18 cellular contexts compared by ENCODE assay signal in the genomic region with DNA sequence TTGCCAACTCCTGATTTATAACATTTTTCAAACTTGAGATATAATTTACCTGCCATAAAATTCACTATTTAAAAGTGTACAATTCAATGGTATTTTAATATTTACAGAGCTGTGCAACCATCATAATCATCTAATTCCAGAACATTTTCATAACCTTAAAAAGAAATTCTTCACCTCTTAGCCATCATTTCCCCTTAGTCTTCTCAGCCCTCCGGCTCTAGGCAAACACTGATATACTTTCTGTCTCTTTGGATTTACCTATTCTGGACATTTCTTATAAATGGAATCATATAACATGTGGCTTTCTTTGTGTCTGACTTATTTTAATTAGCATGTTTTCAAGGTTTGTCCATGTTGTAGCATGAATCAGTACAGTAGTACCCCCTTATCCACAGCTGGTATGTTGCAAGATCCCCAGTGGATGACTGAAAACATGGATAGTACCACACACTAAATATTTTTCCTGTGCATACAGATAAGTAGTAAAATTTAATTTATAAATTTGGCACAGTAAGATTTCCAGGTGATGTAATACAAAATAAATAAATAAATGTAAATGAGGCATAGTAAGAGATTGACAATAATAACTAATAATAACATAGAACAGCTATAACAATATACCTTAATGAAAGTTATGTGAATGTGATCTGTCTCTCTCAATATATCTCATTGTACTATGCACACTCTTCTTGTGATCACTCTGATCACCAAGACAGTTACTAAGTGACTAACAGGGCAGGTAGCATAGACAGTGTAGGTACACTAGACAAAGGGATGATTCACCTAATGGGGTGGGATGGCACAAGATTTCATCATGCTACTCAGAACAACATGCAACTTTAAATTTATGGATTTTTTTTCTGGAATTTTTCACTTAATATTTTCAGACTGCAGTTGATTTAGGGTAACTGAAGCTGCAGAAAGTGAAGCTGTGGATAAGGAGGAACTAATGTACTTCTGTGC.
DNase-seq lines count a peak whose midpoint lies in the region; ATAC-seq and TF ChIP-seq lines count a peak whose summit lies in the region.
"Had no signal": no experiment of that assay in that cellular context is flagged by ENCODE, and none has a peak within 500 bp of the region (broad histone marks: within the 10 kb centered on the region; RNA-seq: fewer than 3 reads in every experiment).

No MANE protein-coding gene starts in this region.

- in situ Hi-C loops in Panc1 (cut with HindIII; ENCODE audit: low pct_unique_long_range_greater_than_20kb, low sequenced_read_pairs) = no loop called here

- ATAC-seq in Panc1 (no peak), esophagus mucosa (peak; percentile 86), natural killer cell (no peak)
- ATAC-seq in stimulated activated naive CD8-positive, alpha-beta T cell treated with anti-CD3 and anti-CD28 coated beads, Interleukin-15, Interleukin-2, amounts not matched to agents 100 U/mL and 50 U/mL, for 24 hours = peak; percentile 66
- ATAC-seq: effector memory CD8-positive, alpha-beta T cell had no signal

- TF ChIP-seq CTCF in Panc1 (IDR thresholded peaks at IDR 0.05) (no peak), natural killer cell (IDR thresholded peaks at IDR 0.05) (no peak)

- H3K27ac Mint-ChIP-seq in activated naive CD4-positive, alpha-beta T cell treated with anti-CD3 and anti-CD28 coated beads for 36 hours = peak overlapping the region; percentile 62
- H3K27ac Mint-ChIP-seq in activated naive CD4-positive, alpha-beta T cell treated with anti-CD3 and anti-CD28 coated beads, Interleukin-2, amount 10 ng/mL, durations not matched to agents 7 days and 5 days = no peak overlapping the region
- no peak overlapping the region for H3K27ac Mint-ChIP-seq in natural killer cell
- H3K27ac Mint-ChIP-seq: activated CD4-positive, alpha-beta T cell treated with anti-CD3 and anti-CD28 coated beads, Interleukin-2, amount 10 ng/mL, durations not matched to agents 24 days and 14 days; effector memory CD8-positive, alpha-beta T cell; T-helper 1 cell treated with Interleukin-12 subunit alpha and Interleukin-12 subunit beta and Interleukin-4 antibody, amounts not matched to agents 30 μg/mL and 1 μg/mL, for 36 hours had no signal

- BruUV-seq in Panc1 (replicated peaks; lab: Mats Ljungman, UMichigan) = no TSS peak

- no peaks in the 10 kb centered on the region for H3K9me3 ChIP-seq in Panc1 (ENCODE audit: control insufficient read depth, insufficient read depth, low read depth, low read length)
- H3K9me3 ChIP-seq: HAP-1 had no signal

- POLR2A ChIA-PET in Panc1 (lab: Charles Lee) = interaction anchor here (0.5 kb wide), 1 partner anchor 42 kb away, joined by 5 read pairs; no protein-coding TSS in a partner anchor

- no peak for DNase-seq in activated naive CD4-positive, alpha-beta T cell treated with anti-CD3 and anti-CD28 coated beads for 36 hours
- DNase-seq in activated naive CD4-positive, alpha-beta T cell treated with anti-CD3 and anti-CD28 coated beads, Interleukin-2, amount 10 ng/mL, durations not matched to agents 7 days and 5 days = no peak
- DNase-seq in Panc1 (ENCODE audit: low read depth, low spot score) = peak; percentile 12
- DNase-seq in stimulated activated naive CD8-positive, alpha-beta T cell treated with anti-CD3 and anti-CD28 coated beads, Interleukin-15, Interleukin-2, amounts not matched to agents 100 U/mL and 50 U/mL, for 24 hours = no peak
- no peak for DNase-seq in NCI-H1417 treated with DMSO at 0.1 percent for 48 hours (lab: John Stamatoyannopoulos, UW)
- no peak for DNase-seq in natural killer cell
- no peak for DNase-seq in HUDEP-2 (lab: John Stamatoyannopoulos, UW; ENCODE audit: unreplicated experiment in 76 of 76)
- DNase-seq: activated CD4-positive, alpha-beta T cell treated with anti-CD3 and anti-CD28 coated beads, Interleukin-2, amount 10 ng/mL, durations not matched to agents 24 days and 14 days; activated effector memory CD4-positive, alpha-beta T cell treated with Interleukin-2 at 50 U/mL for 16 hours; brain microvascular endothelial cell; effector memory CD8-positive, alpha-beta T cell; NCI-H1436 treated with DMSO at 0.1 percent for 48 hours; NCI-H524 had no signal

- intact Hi-C loops in activated naive CD4-positive, alpha-beta T cell treated with anti-CD3 and anti-CD28 coated beads for 36 hours (cut with micrococcal nuclease) = no loop called here
- intact Hi-C loops in Panc1 (cut with micrococcal nuclease; ENCODE audit: unreplicated experiment) (no loop called here), natural killer cell (cut with micrococcal nuclease) (no loop called here)

- no peaks in the 10 kb centered on the region for H3K27me3 Mint-ChIP-seq in activated naive CD4-positive, alpha-beta T cell treated with anti-CD3 and anti-CD28 coated beads for 36 hours (ENCODE audit: low read depth)
- no peaks in the 10 kb centered on the region for H3K27me3 Mint-ChIP-seq in activated naive CD4-positive, alpha-beta T cell treated with anti-CD3 and anti-CD28 coated beads, Interleukin-2, amount 10 ng/mL, durations not matched to agents 7 days and 5 days
- peaks cover 0 to 6% of the 10 kb centered on the region in 2 donors for H3K27me3 Mint-ChIP-seq in natural killer cell (ENCODE audit: low read depth in 2 of 2)
- H3K27me3 Mint-ChIP-seq: activated CD4-positive, alpha-beta T cell treated with anti-CD3 and anti-CD28 coated beads, Interleukin-2, amount 10 ng/mL, durations not matched to agents 24 days and 14 days; effector memory CD8-positive, alpha-beta T cell had no signal

- H3K36me3 ChIP-seq in Panc1 (ENCODE audit: control insufficient read depth, insufficient read depth, low read length) = peaks cover 36% of the 10 kb centered on the region

- no peaks in the 10 kb centered on the region for H3K4me1 ChIP-seq in Panc1 (ENCODE audit: control insufficient read depth, insufficient read depth, low read length)
- H3K4me1 ChIP-seq: HAP-1 had no signal

- no peaks in the 10 kb centered on the region for H3K27me3 ChIP-seq in Panc1 (ENCODE audit: control insufficient read depth, insufficient read depth, low read length)
- H3K27me3 ChIP-seq: brain microvascular endothelial cell had no signal

- H3K4me3 ChIP-seq in Panc1 (ENCODE audit: low read depth in 2 of 2, low read length in 2 of 2) = no peak overlapping the region
- H3K4me3 ChIP-seq: HAP-1, skin epidermis had no signal

- peaks cover 4% of the 10 kb centered on the region for H3K4me1 Mint-ChIP-seq in activated naive CD4-positive, alpha-beta T cell treated with anti-CD3 and anti-CD28 coated beads for 36 hours (ENCODE audit: low read depth)
- H3K4me1 Mint-ChIP-seq in activated naive CD4-positive, alpha-beta T cell treated with anti-CD3 and anti-CD28 coated beads, Interleukin-2, amount 10 ng/mL, durations not matched to agents 7 days and 5 days = no peaks in the 10 kb centered on the region
- no peaks in the 10 kb centered on the region for H3K4me1 Mint-ChIP-seq in natural killer cell
- H3K4me1 Mint-ChIP-seq: activated CD4-positive, alpha-beta T cell treated with anti-CD3 and anti-CD28 coated beads, Interleukin-2, amount 10 ng/mL, durations not matched to agents 24 days and 14 days had no signal

- H3K9me3 Mint-ChIP-seq in activated naive CD4-positive, alpha-beta T cell treated with anti-CD3 and anti-CD28 coated beads for 36 hours = no peaks in the 10 kb centered on the region
- no peaks in the 10 kb centered on the region for H3K9me3 Mint-ChIP-seq in activated naive CD4-positive, alpha-beta T cell treated with anti-CD3 and anti-CD28 coated beads, Interleukin-2, amount 10 ng/mL, durations not matched to agents 7 days and 5 days
- H3K9me3 Mint-ChIP-seq in natural killer cell = no peaks in the 10 kb centered on the region
- H3K9me3 Mint-ChIP-seq: activated CD4-positive, alpha-beta T cell treated with anti-CD3 and anti-CD28 coated beads, Interleukin-2, amount 10 ng/mL, durations not matched to agents 24 days and 14 days; effector memory CD8-positive, alpha-beta T cell; T-helper 1 cell treated with Interleukin-12 subunit alpha and Interleukin-12 subunit beta and Interleukin-4 antibody, amounts not matched to agents 30 μg/mL and 1 μg/mL, for 36 hours had no signal

- no peak overlapping the region for H3K4me3 Mint-ChIP-seq in activated naive CD4-positive, alpha-beta T cell treated with anti-CD3 and anti-CD28 coated beads for 36 hours
- no peak overlapping the region for H3K4me3 Mint-ChIP-seq in activated naive CD4-positive, alpha-beta T cell treated with anti-CD3 and anti-CD28 coated beads, Interleukin-2, amount 10 ng/mL, durations not matched to agents 7 days and 5 days
- H3K4me3 Mint-ChIP-seq in natural killer cell = no peak overlapping the region
- H3K4me3 Mint-ChIP-seq: activated CD4-positive, alpha-beta T cell treated with anti-CD3 and anti-CD28 coated beads, Interleukin-2, amount 10 ng/mL, durations not matched to agents 24 days and 14 days; effector memory CD8-positive, alpha-beta T cell; T-helper 1 cell treated with Interleukin-12 subunit alpha and Interleukin-12 subunit beta and Interleukin-4 antibody, amounts not matched to agents 30 μg/mL and 1 μg/mL, for 36 hours had no signal

- CTCF ChIA-PET in activated naive CD4-positive, alpha-beta T cell treated with anti-CD3 and anti-CD28 coated beads for 36 hours (lab: Charles Lee) = no interaction called here
- CTCF ChIA-PET in activated naive CD4-positive, alpha-beta T cell treated with anti-CD3 and anti-CD28 coated beads, Interleukin-2, amount 10 ng/mL, durations not matched to agents 7 days and 5 days (lab: Charles Lee) = no interaction called here
- CTCF ChIA-PET in Panc1 (lab: Charles Lee) = no interaction called here

- H3K36me3 Mint-ChIP-seq in activated naive CD4-positive, alpha-beta T cell treated with anti-CD3 and anti-CD28 coated beads for 36 hours (ENCODE audit: low read depth) = peaks cover 31% of the 10 kb centered on the region
- H3K36me3 Mint-ChIP-seq in activated naive CD4-positive, alpha-beta T cell treated with anti-CD3 and anti-CD28 coated beads, Interleukin-2, amount 10 ng/mL, durations not matched to agents 7 days and 5 days = peaks cover 19% of the 10 kb centered on the region
- peaks cover 12% of the 10 kb centered on the region for H3K36me3 Mint-ChIP-seq in natural killer cell

- no peak overlapping the region for H3K27ac ChIP-seq in Panc1 (ENCODE audit: low read length)
- H3K27ac ChIP-seq: brain microvascular endothelial cell, KMS-11, skin epidermis had no signal

Comparison
In these comparisons a context has a peak if more than half of its experiments do, and no peak if none do; other contexts are left out.
1. ATAC-seq: peak in esophagus mucosa (single experiment) and stimulated activated naive CD8-positive, alpha-beta T cell treated with anti-CD3 and anti-CD28 coated beads, Interleukin-15, Interleukin-2, amounts not matched to agents 100 U/mL and 50 U/mL, for 24 hours (single experiment); none in Panc1 (single experiment) and natural killer cell (0 of 3).